1 cellular context compared by ENCODE assay signal in the genomic region with DNA sequence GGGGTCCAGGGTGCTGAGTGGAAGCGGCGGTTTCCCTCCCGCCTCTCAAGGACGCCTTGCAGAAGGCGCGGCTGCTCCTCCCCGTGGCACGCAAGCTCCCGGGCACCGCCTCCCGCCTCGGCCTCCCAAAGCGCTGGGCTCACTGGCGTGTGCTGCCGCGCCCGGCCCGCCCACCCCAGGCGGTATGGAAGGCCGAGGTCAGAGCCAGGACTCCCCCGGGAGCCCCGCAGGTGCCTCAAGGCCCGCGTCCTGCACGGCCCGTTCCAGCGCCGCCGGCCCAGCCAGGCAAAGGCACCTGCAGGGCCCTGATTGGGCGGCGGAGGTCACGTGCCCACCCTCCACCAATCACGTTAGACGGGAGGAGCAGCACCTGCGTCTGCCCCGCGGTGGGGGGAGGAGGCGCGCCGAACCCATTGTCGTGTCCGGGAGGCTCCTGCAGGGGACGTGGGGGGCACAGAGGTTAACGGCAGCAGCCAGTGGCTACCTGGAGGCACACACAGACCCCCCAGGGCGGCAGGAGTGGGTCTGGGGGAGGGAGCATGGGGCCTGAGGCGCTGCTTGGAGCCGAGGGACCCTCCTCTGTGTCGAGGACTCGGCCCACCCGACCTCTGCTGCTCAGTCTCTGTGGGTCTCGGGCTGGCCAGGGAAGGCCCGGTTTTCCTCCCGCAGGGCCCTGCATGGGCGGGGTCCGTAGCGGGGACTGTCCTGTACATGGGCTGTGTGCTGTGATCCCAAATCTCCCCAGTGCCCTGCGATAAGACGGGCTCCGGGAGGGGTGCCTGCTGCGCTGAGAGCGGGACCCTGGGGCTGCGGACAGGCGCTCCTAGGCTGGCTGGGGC.
A peak's percentile ranks its signal among the peaks of the same experiment; 100 is the strongest.
TF ChIP-seq lines count a peak whose summit lies in the region.

No MANE protein-coding gene starts in this region.

TF ChIP-seq in HepG2, 621 proteins besides CTCF, POLR2A, EP300 and RAD21 (continued from another document and continues in another):
- TF ChIP-seq, protein P1, sequence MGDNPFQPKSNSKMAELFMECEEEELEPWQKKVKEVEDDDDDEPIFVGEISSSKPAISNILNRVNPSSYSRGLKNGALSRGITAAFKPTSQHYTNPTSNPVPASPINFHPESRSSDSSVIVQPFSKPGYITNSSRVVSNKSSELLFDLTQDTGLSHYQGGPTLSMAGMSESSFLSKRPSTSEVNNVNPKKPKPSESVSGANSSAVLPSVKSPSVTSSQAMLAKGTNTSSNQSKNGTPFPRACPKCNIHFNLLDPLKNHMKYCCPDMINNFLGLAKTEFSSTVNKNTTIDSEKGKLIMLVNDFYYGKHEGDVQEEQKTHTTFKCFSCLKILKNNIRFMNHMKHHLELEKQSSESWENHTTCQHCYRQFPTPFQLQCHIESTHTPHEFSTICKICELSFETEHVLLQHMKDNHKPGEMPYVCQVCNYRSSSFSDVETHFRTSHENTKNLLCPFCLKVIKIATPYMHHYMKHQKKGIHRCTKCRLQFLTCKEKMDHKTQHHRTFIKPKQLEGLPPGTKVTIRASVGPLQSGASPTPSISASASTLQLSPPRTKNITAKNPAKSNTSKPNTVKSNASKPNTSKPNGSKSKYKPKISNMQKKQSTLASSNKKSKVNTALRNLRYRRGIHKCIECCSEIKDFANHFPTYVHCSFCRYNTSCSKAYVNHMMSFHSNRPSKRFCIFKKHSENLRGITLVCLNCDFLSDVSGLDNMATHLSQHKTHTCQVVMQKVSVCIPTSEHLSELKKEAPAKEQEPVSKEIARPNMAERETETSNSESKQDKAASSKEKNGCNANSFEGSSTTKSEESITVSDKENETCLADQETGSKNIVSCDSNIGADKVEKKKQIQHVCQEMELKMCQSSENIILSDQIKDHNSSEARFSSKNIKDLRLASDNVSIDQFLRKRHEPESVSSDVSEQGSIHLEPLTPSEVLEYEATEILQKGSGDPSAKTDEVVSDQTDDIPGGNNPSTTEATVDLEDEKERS (CRISPR knock-in tag; IDR thresholded peaks at IDR 0.05), result peak; percentile 72; the same call in 1 of the 2 replicates
- TF ChIP-seq HNRNPUL1 (IDR thresholded peaks at IDR 0.05; ENCODE audit: low read depth, low read length), result no peak
- no peak for TF ChIP-seq ZNF260 (CRISPR knock-in tag; IDR thresholded peaks at IDR 0.05; ENCODE audit: borderline replicate concordance, low read depth)
- no peak; the same call in 1 of the 2 replicates for TF ChIP-seq HMGXB3 (CRISPR knock-in tag; IDR thresholded peaks at IDR 0.05; ENCODE audit: borderline replicate concordance)
- no peak for TF ChIP-seq ZFYVE20 (CRISPR knock-in tag; IDR thresholded peaks at IDR 0.05; ENCODE audit: borderline replicate concordance, low read depth)
- TF ChIP-seq, protein P2, sequence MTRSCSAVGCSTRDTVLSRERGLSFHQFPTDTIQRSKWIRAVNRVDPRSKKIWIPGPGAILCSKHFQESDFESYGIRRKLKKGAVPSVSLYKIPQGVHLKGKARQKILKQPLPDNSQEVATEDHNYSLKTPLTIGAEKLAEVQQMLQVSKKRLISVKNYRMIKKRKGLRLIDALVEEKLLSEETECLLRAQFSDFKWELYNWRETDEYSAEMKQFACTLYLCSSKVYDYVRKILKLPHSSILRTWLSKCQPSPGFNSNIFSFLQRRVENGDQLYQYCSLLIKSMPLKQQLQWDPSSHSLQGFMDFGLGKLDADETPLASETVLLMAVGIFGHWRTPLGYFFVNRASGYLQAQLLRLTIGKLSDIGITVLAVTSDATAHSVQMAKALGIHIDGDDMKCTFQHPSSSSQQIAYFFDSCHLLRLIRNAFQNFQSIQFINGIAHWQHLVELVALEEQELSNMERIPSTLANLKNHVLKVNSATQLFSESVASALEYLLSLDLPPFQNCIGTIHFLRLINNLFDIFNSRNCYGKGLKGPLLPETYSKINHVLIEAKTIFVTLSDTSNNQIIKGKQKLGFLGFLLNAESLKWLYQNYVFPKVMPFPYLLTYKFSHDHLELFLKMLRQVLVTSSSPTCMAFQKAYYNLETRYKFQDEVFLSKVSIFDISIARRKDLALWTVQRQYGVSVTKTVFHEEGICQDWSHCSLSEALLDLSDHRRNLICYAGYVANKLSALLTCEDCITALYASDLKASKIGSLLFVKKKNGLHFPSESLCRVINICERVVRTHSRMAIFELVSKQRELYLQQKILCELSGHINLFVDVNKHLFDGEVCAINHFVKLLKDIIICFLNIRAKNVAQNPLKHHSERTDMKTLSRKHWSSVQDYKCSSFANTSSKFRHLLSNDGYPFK (CRISPR knock-in tag; IDR thresholded peaks at IDR 0.05; ENCODE audit: borderline replicate concordance), result peak; percentile 73
- peak; percentile 71; the same call in 1 of the 2 replicates for TF ChIP-seq MTF2 (CRISPR knock-in tag; IDR thresholded peaks at IDR 0.05; ENCODE audit: borderline replicate concordance)
- peak; percentile 50 for TF ChIP-seq ZSCAN31 (CRISPR knock-in tag; IDR thresholded peaks at IDR 0.05; ENCODE audit: low read depth)
- peak; percentile 81 for TF ChIP-seq PHF8 (CRISPR knock-in tag; IDR thresholded peaks at IDR 0.05)
- TF ChIP-seq TOE1 (CRISPR knock-in tag; IDR thresholded peaks at IDR 0.05), result no peak
- peak; percentile 35; the same call in 1 of the 2 replicates for TF ChIP-seq GATA4 (IDR thresholded peaks at IDR 0.05; ENCODE audit: borderline replicate concordance, low read depth)
- TF ChIP-seq, protein P3, sequence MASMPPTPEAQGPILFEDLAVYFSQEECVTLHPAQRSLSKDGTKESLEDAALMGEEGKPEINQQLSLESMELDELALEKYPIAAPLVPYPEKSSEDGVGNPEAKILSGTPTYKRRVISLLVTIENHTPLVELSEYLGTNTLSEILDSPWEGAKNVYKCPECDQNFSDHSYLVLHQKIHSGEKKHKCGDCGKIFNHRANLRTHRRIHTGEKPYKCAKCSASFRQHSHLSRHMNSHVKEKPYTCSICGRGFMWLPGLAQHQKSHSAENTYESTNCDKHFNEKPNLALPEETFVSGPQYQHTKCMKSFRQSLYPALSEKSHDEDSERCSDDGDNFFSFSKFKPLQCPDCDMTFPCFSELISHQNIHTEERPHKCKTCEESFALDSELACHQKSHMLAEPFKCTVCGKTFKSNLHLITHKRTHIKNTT (CRISPR knock-in tag; IDR thresholded peaks at IDR 0.05), result no peak
- 0 out of 2 replicates have a peak, but pooled peaks have one; percentile 40 for TF ChIP-seq MAF1 (CRISPR knock-in tag; IDR thresholded peaks at IDR 0.05; ENCODE audit: borderline replicate concordance)
- TF ChIP-seq NFIC (IDR thresholded peaks at IDR 0.05; ENCODE audit: low read length), result no peak
- TF ChIP-seq FUBP1 (CRISPR knock-in tag; IDR thresholded peaks at IDR 0.05; ENCODE audit: borderline replicate concordance), result no peak
- TF ChIP-seq ZNF598 (CRISPR knock-in tag; IDR thresholded peaks at IDR 0.05; ENCODE audit: borderline replicate concordance), result no peak
- no peak for TF ChIP-seq KLF9 (CRISPR knock-in tag; IDR thresholded peaks at IDR 0.05; ENCODE audit: low read depth)
- TF ChIP-seq, protein P4, sequence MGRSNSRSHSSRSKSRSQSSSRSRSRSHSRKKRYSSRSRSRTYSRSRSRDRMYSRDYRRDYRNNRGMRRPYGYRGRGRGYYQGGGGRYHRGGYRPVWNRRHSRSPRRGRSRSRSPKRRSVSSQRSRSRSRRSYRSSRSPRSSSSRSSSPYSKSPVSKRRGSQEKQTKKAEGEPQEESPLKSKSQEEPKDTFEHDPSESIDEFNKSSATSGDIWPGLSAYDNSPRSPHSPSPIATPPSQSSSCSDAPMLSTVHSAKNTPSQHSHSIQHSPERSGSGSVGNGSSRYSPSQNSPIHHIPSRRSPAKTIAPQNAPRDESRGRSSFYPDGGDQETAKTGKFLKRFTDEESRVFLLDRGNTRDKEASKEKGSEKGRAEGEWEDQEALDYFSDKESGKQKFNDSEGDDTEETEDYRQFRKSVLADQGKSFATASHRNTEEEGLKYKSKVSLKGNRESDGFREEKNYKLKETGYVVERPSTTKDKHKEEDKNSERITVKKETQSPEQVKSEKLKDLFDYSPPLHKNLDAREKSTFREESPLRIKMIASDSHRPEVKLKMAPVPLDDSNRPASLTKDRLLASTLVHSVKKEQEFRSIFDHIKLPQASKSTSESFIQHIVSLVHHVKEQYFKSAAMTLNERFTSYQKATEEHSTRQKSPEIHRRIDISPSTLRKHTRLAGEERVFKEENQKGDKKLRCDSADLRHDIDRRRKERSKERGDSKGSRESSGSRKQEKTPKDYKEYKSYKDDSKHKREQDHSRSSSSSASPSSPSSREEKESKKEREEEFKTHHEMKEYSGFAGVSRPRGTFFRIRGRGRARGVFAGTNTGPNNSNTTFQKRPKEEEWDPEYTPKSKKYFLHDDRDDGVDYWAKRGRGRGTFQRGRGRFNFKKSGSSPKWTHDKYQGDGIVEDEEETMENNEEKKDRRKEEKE (IDR thresholded peaks at IDR 0.05), result no peak
- TF ChIP-seq NR0B2 (CRISPR knock-in tag; IDR thresholded peaks at IDR 0.05), result no peak; the same call in 1 of the 2 replicates
- no peak for TF ChIP-seq TCF7L2 (IDR thresholded peaks at IDR 0.05; ENCODE audit: low read depth, low read length)
- TF ChIP-seq ZBTB42 (CRISPR knock-in tag; IDR thresholded peaks at IDR 0.05), result peak; percentile 80; the same call in 1 of the 2 replicates
- TF ChIP-seq RBM39 (IDR thresholded peaks at IDR 0.05; ENCODE audit: low read depth, low read length, poor library complexity, severe bottlenecking), result no peak
- 0 out of 2 replicates have a peak, but pooled peaks have one; percentile 8 for TF ChIP-seq NKX3-1 (CRISPR knock-in tag; IDR thresholded peaks at IDR 0.05)
- peak; percentile 86; the same call in 1 of the 2 replicates for TF ChIP-seq ZNF335 (CRISPR knock-in tag; IDR thresholded peaks at IDR 0.05)
- TF ChIP-seq ZNF510 (CRISPR knock-in tag; IDR thresholded peaks at IDR 0.05; ENCODE audit: low read depth), result no peak
- TF ChIP-seq PAF1 (CRISPR knock-in tag; IDR thresholded peaks at IDR 0.05), result no peak
- TF ChIP-seq ZNF333 (CRISPR knock-in tag; IDR thresholded peaks at IDR 0.05; ENCODE audit: borderline replicate concordance), result no peak
- TF ChIP-seq JARID2 (CRISPR knock-in tag; IDR thresholded peaks at IDR 0.05; ENCODE audit: insufficient replicate concordance), result no peak
- TF ChIP-seq DDIT3 (CRISPR knock-in tag; IDR thresholded peaks at IDR 0.05), result no peak
- no peak for TF ChIP-seq RFXANK (CRISPR knock-in tag; IDR thresholded peaks at IDR 0.05)
- TF ChIP-seq, protein P5, sequence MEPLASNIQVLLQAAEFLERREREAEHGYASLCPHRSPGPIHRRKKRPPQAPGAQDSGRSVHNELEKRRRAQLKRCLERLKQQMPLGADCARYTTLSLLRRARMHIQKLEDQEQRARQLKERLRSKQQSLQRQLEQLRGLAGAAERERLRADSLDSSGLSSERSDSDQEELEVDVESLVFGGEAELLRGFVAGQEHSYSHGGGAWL (CRISPR knock-in tag; IDR thresholded peaks at IDR 0.05), result peak; percentile 50
- TF ChIP-seq, protein P6, sequence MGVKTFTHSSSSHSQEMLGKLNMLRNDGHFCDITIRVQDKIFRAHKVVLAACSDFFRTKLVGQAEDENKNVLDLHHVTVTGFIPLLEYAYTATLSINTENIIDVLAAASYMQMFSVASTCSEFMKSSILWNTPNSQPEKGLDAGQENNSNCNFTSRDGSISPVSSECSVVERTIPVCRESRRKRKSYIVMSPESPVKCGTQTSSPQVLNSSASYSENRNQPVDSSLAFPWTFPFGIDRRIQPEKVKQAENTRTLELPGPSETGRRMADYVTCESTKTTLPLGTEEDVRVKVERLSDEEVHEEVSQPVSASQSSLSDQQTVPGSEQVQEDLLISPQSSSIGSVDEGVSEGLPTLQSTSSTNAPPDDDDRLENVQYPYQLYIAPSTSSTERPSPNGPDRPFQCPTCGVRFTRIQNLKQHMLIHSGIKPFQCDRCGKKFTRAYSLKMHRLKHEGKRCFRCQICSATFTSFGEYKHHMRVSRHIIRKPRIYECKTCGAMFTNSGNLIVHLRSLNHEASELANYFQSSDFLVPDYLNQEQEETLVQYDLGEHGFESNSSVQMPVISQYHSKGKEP (CRISPR knock-in tag; IDR thresholded peaks at IDR 0.05), result no peak
- TF ChIP-seq CBX1 (IDR thresholded peaks at IDR 0.05; ENCODE audit: low read depth), result peak; percentile 60
- TF ChIP-seq TCF7 (IDR thresholded peaks at IDR 0.05; ENCODE audit: low read depth), result no peak
